ENCODE assay signal across 8 cellular contexts in the genomic region with DNA sequence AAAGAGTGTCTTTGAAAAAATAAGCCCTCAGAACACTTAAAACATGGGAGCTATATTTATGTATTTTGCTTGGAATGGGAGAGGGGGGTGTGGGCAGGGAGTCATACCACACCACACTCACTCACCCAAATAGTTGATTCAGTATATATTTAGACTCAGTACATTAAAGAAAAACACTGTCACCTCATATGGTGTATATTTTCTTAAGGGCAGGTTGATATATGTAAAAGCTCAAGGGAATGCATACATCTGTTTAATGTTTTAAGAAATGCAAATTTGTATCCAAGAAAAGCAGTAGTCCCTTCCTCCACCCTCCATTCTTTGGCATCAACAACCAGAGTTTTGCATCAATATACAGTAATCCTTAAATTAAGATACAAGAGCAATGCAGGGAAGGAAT. TPM values are rescaled to one million over a fixed set of nuclear protein-coding genes. Genes with fewer than 3 reads are reported as not detected.
A peak's percentile ranks its signal among the peaks of the same experiment; 100 is the strongest.
DNase-seq lines count a peak whose midpoint lies in the region; TF ChIP-seq lines count a peak whose summit lies in the region.

No MANE protein-coding gene starts in this region.

- intact Hi-C loops in mammary epithelial cell (cut with micrococcal nuclease): loop anchor here (5.0 kb wide), 1 partner anchor 151 kb away; no protein-coding TSS in a partner anchor

- in situ Hi-C loops in mammary epithelial cell (cut with MboI; ENCODE audit: low sequenced_read_pairs in 2 of 2): no loop called here

- CTCF ChIA-PET in mammary epithelial cell (lab: Charles Lee; ENCODE audit: low non-redundant PET): no interaction called here

- DNase-seq in HT1080 (ENCODE audit: low read depth) (peak; percentile 13), mammary epithelial cell (no peak), UCSD-AML1 (lab: John Stamatoyannopoulos, UW; ENCODE audit: unreplicated experiment) (no peak), KG1 (lab: John Stamatoyannopoulos, UW) (no peak), NOMO-1 treated with dmso at 0.1 percent for 144 hours (lab: John Stamatoyannopoulos, UW; ENCODE audit: unreplicated experiment) (no peak), SK-N-DZ (ENCODE audit: low spot score) (no peak)

- H3K4me3 ChIP-seq in ACC112 (ENCODE audit: low read depth, low read length) (peak overlapping the region; percentile 97), mammary epithelial cell (replicated peaks in 1 of 3; ENCODE audit: insufficient read depth in 1 of 3, low read depth in 2 of 3, low read length in 3 of 3) (peak overlapping the region; percentile 77 to 87 (median 82)), muscle layer of colon (ENCODE audit: low read depth in 1 of 2, low read length in 2 of 2) (peak overlapping the region in 1 of 2 donors; percentile 44)

- no peak for TF ChIP-seq CTCF in mammary epithelial cell (conservative IDR thresholded peaks at IDR 0.05 in 1 of 2, IDR thresholded peaks at IDR 0.05 in 1 of 2; ENCODE audit: extremely low read depth in 1 of 2, insufficient read depth in 1 of 2, low read depth in 1 of 2, low read length in 2 of 2)

- H3K4me2 ChIP-seq in mammary epithelial cell (ENCODE audit: insufficient read depth, low read depth, low read length): peak overlapping the region; percentile 95

- H3K36me3 ChIP-seq in ACC112 (ENCODE audit: insufficient read depth, low read length) (peaks cover 16% of the 10 kb centered on the region), mammary epithelial cell (ENCODE audit: insufficient read depth, low read length) (peaks cover 7% of the 10 kb centered on the region), muscle layer of colon (ENCODE audit: insufficient read depth, low read length) (peaks cover 12% of the 10 kb centered on the region)

- H3K79me2 ChIP-seq in ACC112 (ENCODE audit: control insufficient read depth, insufficient read depth, low read length, unreplicated experiment) (peaks cover 47% of the 10 kb centered on the region), mammary epithelial cell (ENCODE audit: insufficient read depth, low read length) (peaks cover 50% of the 10 kb centered on the region)

- peak overlapping the region; percentile 79 for H3K9ac ChIP-seq in mammary epithelial cell (ENCODE audit: insufficient read depth, low read length)
- H3K9ac ChIP-seq in muscle layer of colon (ENCODE audit: low read length): peak overlapping the region; percentile 76

- H2AFZ ChIP-seq in ACC112 (ENCODE audit: low read length, unreplicated experiment) (no peak overlapping the region), mammary epithelial cell (ENCODE audit: low read depth, low read length) (peak overlapping the region; percentile 85)

- dilution Hi-C loops in mammary epithelial cell (cut with HindIII; ENCODE audit: low sequenced_read_pairs): no loop called here

- H3K27ac ChIP-seq in ACC112 (ENCODE audit: low read depth, low read length) (peak overlapping the region; percentile 25; the same call in 1 of the 2 replicates), mammary epithelial cell (ENCODE audit: insufficient read depth, low read depth, low read length) (peak overlapping the region; percentile 47), muscle layer of colon (ENCODE audit: low read depth, low read length) (peak overlapping the region; percentile 78)

- H3K4me1 ChIP-seq in ACC112 (ENCODE audit: control insufficient read depth, insufficient read depth, low read length, unreplicated experiment) (peaks cover 37% of the 10 kb centered on the region), mammary epithelial cell (ENCODE audit: insufficient read depth, low read length) (peaks cover 21% of the 10 kb centered on the region), muscle layer of colon (ENCODE audit: insufficient read depth, low read length) (peaks cover 45% of the 10 kb centered on the region)

- BruUV-seq in mammary epithelial cell (replicated peaks; lab: Mats Ljungman, UMichigan): TSS peak; percentile 41

- H3K9me3 ChIP-seq in mammary epithelial cell (replicated peaks; ENCODE audit: insufficient read depth, low read length) (no peaks in the 10 kb centered on the region), muscle layer of colon (ENCODE audit: low read length) (no peaks in the 10 kb centered on the region)

- no peaks in the 10 kb centered on the region for H4K20me1 ChIP-seq in mammary epithelial cell (ENCODE audit: insufficient read depth, low read length)

- H3K27me3 ChIP-seq in ACC112 (ENCODE audit: insufficient read depth, low read length) (no peaks in the 10 kb centered on the region), mammary epithelial cell (ENCODE audit: insufficient read depth, low read length) (no peaks in the 10 kb centered on the region), muscle layer of colon (ENCODE audit: control insufficient read depth in 1 of 2, insufficient read depth in 2 of 2, low read length in 2 of 2) (no peaks in the 10 kb centered on the region)

RNA-seq across cellular contexts. Expression of a gene that starts 1.4 kb away (rescaled TPM):
- total RNA-seq in HT1080 (2014; rRNA removed; shearing (Covaris generic)): 12.2 and 17.2 TPM in 2 replicates
- 14.1 and 17.2 TPM in 2 replicates for polyA plus RNA-seq in HT1080 (2015; cell fraction: cytosol; rRNA removed)
- polyA plus RNA-seq in HT1080 (2015; cell fraction: nucleus; rRNA removed): 22.4 and 23.5 TPM in 2 replicates
- 10 to 100 TPM; 15.0 to 16.3 TPM for total RNA-seq in mammary epithelial cell
- 9.1 TPM for polyA plus RNA-seq in mammary epithelial cell
- polyA minus RNA-seq in mammary epithelial cell: not detected
- 57.0 and 61.3 TPM in 2 replicates for polyA plus RNA-seq in SK-N-DZ (2014; cell fraction: cytosol; rRNA removed)
- polyA plus RNA-seq in SK-N-DZ (2014; cell fraction: nucleus; rRNA removed): 47.2 and 59.6 TPM in 2 replicates

Comparison
In these comparisons a context has a peak if more than half of its experiments do, and no peak if none do; other contexts are left out.
1. H3K27ac ChIP-seq: peak in every context shown above with its lines; median percentile 78 in muscle layer of colon; 47 in mammary epithelial cell; 25 in ACC112.